1 cellular context compared by ENCODE assay signal in genomic region chr16:9138021-9138680, GRCh38.
TF ChIP-seq lines count a peak whose summit lies in the region.

No MANE protein-coding gene starts in this region.

TF ChIP-seq in IMR-90, 13 proteins besides CTCF, POLR2A, EP300 and RAD21:
- TF ChIP-seq BHLHE40 (IDR thresholded peaks at IDR 0.05; ENCODE audit: low read depth, low read length) (no peak), NFE2L2 (IDR thresholded peaks at IDR 0.05; ENCODE audit: low read depth, low read length) (no peak), MAZ (IDR thresholded peaks at IDR 0.05; ENCODE audit: borderline replicate concordance, low read depth, low read length) (no peak), MXI1 (IDR thresholded peaks at IDR 0.05; ENCODE audit: borderline replicate concordance, low read depth, low read length) (no peak), SMC3 (IDR thresholded peaks at IDR 0.05; ENCODE audit: low read depth, low read length) (no peak), FOS (IDR thresholded peaks at IDR 0.05; ENCODE audit: low read depth, low read length) (no peak), USF2 (IDR thresholded peaks at IDR 0.05; ENCODE audit: low read depth, low read length) (no peak), ELK1 (IDR thresholded peaks at IDR 0.05; ENCODE audit: borderline replicate concordance, low read depth, low read length) (no peak), CHD1 (IDR thresholded peaks at IDR 0.05; ENCODE audit: low read depth, low read length) (no peak), RCOR1 (IDR thresholded peaks at IDR 0.05; ENCODE audit: insufficient replicate concordance, low read length) (no peak), RFX5 (IDR thresholded peaks at IDR 0.05; ENCODE audit: low read depth, low read length) (no peak), CEBPB (IDR thresholded peaks at IDR 0.05; ENCODE audit: low read depth, low read length) (no peak)
